11 cellular contexts compared by ENCODE assay signal in the genomic region with DNA sequence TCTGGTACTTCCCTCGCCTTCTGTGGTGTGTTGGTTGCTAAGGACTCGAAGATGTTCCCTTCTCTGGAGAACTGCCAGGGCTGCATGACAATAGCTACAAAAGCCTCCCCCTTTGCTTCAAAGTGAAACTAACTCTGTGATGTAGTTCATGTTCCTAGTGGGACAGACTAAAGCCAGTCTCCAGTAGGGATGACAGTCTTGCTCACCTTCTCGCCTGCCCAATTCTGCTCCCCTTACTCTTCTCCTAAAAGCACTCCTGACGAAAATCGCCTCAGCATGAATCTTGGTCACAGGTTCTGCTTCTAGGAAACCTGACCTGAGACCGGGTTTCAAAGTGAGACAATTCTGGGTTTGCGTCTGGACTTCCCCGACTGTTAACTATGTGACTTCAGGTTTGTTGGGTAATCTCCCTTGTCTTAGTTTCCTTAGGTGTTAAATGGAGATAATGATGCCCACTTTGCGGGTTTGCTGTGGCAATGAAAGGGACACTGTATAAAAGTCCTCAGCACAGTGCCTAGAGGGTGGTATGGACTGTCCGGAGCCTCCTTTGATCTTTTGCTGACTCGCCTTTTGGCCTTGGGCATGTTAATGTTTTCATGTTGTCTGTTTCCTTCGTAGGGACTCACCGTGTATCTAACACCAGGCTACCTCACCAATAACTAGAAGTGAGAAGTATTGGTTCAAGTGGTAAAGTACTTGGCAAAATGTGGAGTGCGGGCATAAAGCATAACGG. TPM values are rescaled to one million over a fixed set of nuclear protein-coding genes. Genes with fewer than 3 reads are reported as not detected.
DNase-seq lines count a peak whose midpoint lies in the region; ATAC-seq lines count a peak whose summit lies in the region.
"Had no signal": no experiment of that assay in that cellular context is flagged by ENCODE, and none has a peak within 500 bp of the region (broad histone marks: within the 10 kb centered on the region; RNA-seq: fewer than 3 reads in every experiment).

No MANE protein-coding gene starts in this region.

- POLR2A ChIA-PET in activated CD4-positive, alpha-beta memory T cell treated with anti-CD3 and anti-CD28 coated beads for 36 hours (lab: Charles Lee): no interaction called here

- no peak overlapping the region for H3K27ac Mint-ChIP-seq in activated CD4-positive, alpha-beta memory T cell treated with anti-CD3 and anti-CD28 coated beads for 36 hours
- H3K27ac Mint-ChIP-seq: activated naive CD8-positive, alpha-beta T cell had no signal

- CTCF ChIA-PET in activated CD4-positive, alpha-beta memory T cell treated with anti-CD3 and anti-CD28 coated beads for 36 hours (lab: Charles Lee): no interaction called here

- H3K36me3 ChIP-seq in iPS-15b (ENCODE audit: control insufficient read depth, insufficient read depth, low read length): no peaks in the 10 kb centered on the region
- H3K36me3 ChIP-seq: ovary had no signal

- H3K27me3 Mint-ChIP-seq in activated CD4-positive, alpha-beta memory T cell treated with anti-CD3 and anti-CD28 coated beads for 36 hours: peaks cover 39% of the 10 kb centered on the region

- peaks cover 55% of the 10 kb centered on the region for H3K27me3 ChIP-seq in iPS-15b (ENCODE audit: control insufficient read depth, insufficient read depth, low read length)
- H3K27me3 ChIP-seq: ovary had no signal

- H3K9me3 Mint-ChIP-seq in activated CD4-positive, alpha-beta memory T cell treated with anti-CD3 and anti-CD28 coated beads for 36 hours: no peaks in the 10 kb centered on the region

- intact Hi-C loops in activated CD4-positive, alpha-beta memory T cell treated with anti-CD3 and anti-CD28 coated beads for 36 hours (cut with micrococcal nuclease): no loop called here

- H3K9me3 ChIP-seq in iPS-15b (ENCODE audit: control insufficient read depth, insufficient read depth, low read length): no peaks in the 10 kb centered on the region
- H3K9me3 ChIP-seq: ovary had no signal

- DNase-seq in Daoy (ENCODE audit: low read depth) (peak; percentile 4), NCI-H1417 treated with DMSO at 0.1 percent for 48 hours (lab: John Stamatoyannopoulos, UW) (no peak), NCI-H1417 (lab: John Stamatoyannopoulos, UW) (no peak)
- DNase-seq in activated CD4-positive, alpha-beta memory T cell treated with anti-CD3 and anti-CD28 coated beads for 36 hours: no peak
- DNase-seq in stimulated activated CD4-positive, alpha-beta T cell treated with anti-CD3 and anti-CD28 coated beads, Interleukin-4, amount 100 ng/mL, for 4 hours: no peak
- DNase-seq: ovary; stimulated activated naive CD4-positive, alpha-beta T cell treated with Interleukin-2 at 50 U/mL for 16 hours had no signal

- no peak overlapping the region for H3K9ac ChIP-seq in iPS-15b (ENCODE audit: low read depth, low read length)

- ATAC-seq in GM21447 (IDR thresholded peaks at IDR 0.05; ENCODE audit: unreplicated experiment) (peak; percentile 54), HG03520 (IDR thresholded peaks at IDR 0.05; ENCODE audit: unreplicated experiment) (peak; percentile 49)

- H3K36me3 Mint-ChIP-seq in activated CD4-positive, alpha-beta memory T cell treated with anti-CD3 and anti-CD28 coated beads for 36 hours: no peaks in the 10 kb centered on the region
- H3K36me3 Mint-ChIP-seq: activated naive CD8-positive, alpha-beta T cell had no signal

- no peak overlapping the region for H3K4me3 Mint-ChIP-seq in activated CD4-positive, alpha-beta memory T cell treated with anti-CD3 and anti-CD28 coated beads for 36 hours
- H3K4me3 Mint-ChIP-seq: activated naive CD8-positive, alpha-beta T cell had no signal

- peak overlapping the region; percentile 20 for H3K4me3 ChIP-seq in iPS-15b (ENCODE audit: low read depth, low read length)
- H3K4me3 ChIP-seq: ovary had no signal

- H3K4me1 Mint-ChIP-seq in activated CD4-positive, alpha-beta memory T cell treated with anti-CD3 and anti-CD28 coated beads for 36 hours (ENCODE audit: low read depth): no peaks in the 10 kb centered on the region

- H3K4me1 ChIP-seq in iPS-15b (ENCODE audit: control insufficient read depth, insufficient read depth, low read length): peaks cover 20% of the 10 kb centered on the region

RNA-seq across cellular contexts. Expression of a gene that starts 24.9 kb away (rescaled TPM):
- total RNA-seq in Daoy (2014; rRNA removed; shearing (Covaris generic)): 0.15 and 0.86 TPM in 2 replicates
- not detected for total RNA-seq in activated CD4-positive, alpha-beta memory T cell treated with anti-CD3 and anti-CD28 coated beads for 36 hours
